ENCODE assay signal across 22 cellular contexts in the genomic region with DNA sequence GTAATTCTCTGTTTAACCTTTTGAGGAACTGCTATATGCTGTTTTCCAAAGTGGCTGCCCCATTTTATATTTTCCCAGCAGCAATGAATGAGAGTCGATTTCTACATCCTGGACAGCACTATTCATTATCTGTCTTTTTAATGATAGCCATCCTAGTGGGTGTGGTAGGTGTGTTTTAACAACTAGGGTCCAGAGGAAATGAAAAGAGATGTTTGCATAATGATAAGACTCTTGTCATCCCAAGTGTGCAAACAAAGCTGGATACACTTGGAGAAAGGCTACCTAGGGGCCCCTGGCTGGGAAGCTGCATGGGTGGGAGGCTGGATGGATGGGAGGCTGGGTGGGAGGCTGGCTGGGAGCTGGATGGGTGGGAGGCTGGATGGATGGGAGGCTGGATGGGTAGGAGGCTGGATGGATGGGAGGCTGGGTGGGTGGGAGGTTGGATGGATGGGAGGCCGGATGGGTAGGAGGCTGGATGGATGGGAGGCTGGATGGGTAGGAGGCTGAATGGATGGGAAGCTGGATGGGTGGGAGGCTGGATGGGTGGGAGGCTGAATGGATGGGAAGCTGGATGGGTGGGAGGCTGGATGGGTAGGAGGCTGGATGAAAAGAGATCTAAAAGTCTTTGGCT.
DNase-seq lines count a peak whose midpoint lies in the region; ATAC-seq lines count a peak whose summit lies in the region.
"Had no signal": no experiment of that assay in that cellular context is flagged by ENCODE, and none has a peak within 500 bp of the region (broad histone marks: within the 10 kb centered on the region; RNA-seq: fewer than 3 reads in every experiment).

No MANE protein-coding gene starts in this region.

- DNase-seq in NCI-H146 (lab: John Stamatoyannopoulos, UW) (peak; percentile 96), NCI-H69 (lab: John Stamatoyannopoulos, UW) (peak; percentile 83)
- DNase-seq: C1 segment of cervical spinal cord; CD4-positive, alpha-beta memory T cell; GOT3; HCEC 1CT; Kasumi-1; MV-4-11; NCI-H1105; NCI-H1436 treated with DMSO at 0.1 percent for 48 hours; NCI-H2081; NCI-H2227 treated with DMSO at 0.1 percent for 48 hours; NCI-H524; PC-9 had no signal

- H3K27me3 ChIP-seq in layer of hippocampus (ENCODE audit: control insufficient read depth, insufficient read depth, low read length): no peaks in the 10 kb centered on the region
- H3K27me3 ChIP-seq: SJSA1 had no signal

- ATAC-seq in GM19452 (IDR thresholded peaks at IDR 0.05; ENCODE audit: unreplicated experiment) (no peak), HG02884 (IDR thresholded peaks at IDR 0.05; ENCODE audit: unreplicated experiment) (no peak), HG03565 (IDR thresholded peaks at IDR 0.05; ENCODE audit: unreplicated experiment) (no peak)
- ATAC-seq: K562, Right ventricle myocardium inferior had no signal

- H3K27ac ChIP-seq in layer of hippocampus (ENCODE audit: low read depth, low read length) (peak overlapping the region; percentile 93), temporal lobe (ENCODE audit: low read depth, low read length) (peak overlapping the region; percentile 97)
- H3K27ac ChIP-seq: PC-9, SJSA1 had no signal
